32 cellular contexts compared by ENCODE assay signal in the genomic region with DNA sequence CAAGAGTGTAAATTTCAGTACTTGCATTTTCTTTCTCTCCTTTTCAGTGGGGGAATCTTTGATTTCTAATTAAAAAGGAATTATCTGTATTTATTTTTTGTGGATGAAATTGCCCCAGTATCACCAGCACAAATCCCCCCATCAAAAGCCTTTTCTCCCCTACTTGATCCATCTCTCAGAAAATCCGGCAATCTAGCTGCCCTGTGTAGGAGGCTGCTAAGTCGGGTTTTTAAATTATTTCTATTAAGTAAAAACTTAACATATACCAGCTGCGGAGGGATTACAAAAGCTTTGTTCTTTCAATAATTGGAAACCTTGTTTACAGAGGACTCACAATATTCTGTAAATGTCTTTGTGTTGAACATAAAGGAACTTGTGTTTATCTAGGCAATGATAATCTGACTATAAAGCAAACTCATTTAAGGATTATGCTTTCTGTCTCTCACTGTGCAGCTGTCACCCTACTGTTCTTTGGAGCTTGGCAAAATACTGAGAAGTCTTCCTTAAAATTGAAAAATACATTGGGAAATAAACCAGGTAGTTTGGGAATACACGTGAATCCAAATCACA.
DNase-seq lines count a peak whose midpoint lies in the region; ATAC-seq lines count a peak whose summit lies in the region.
"Had no signal": no experiment of that assay in that cellular context is flagged by ENCODE, and none has a peak within 500 bp of the region (broad histone marks: within the 10 kb centered on the region; RNA-seq: fewer than 3 reads in every experiment).

No MANE protein-coding gene starts in this region.

- H3K27me3 ChIP-seq in HAP-1 (ENCODE audit: low read depth), result peaks cover 12% of the 10 kb centered on the region
- H3K27me3 ChIP-seq: body of pancreas, sigmoid colon, stomach, tibial artery had no signal

- in situ Hi-C loops in HAP-1 (cut with MboI; ENCODE audit: low sequenced_read_pairs), result no loop called here

- DNase-seq in COR-L47 (lab: John Stamatoyannopoulos, UW) (peak; percentile 75), HAP-1 (ENCODE audit: low spot score in 2 of 2) (peak; percentile 57 to 98), NCI-H748 (lab: John Stamatoyannopoulos, UW; ENCODE audit: unreplicated experiment) (peak; percentile 90), left colon (no peak), GF-D8 (lab: John Stamatoyannopoulos, UW) (no peak), COLO668 (lab: John Stamatoyannopoulos, UW; ENCODE audit: unreplicated experiment) (no peak)
- DNase-seq: activated CD4-positive, alpha-beta memory T cell treated with anti-CD3 and anti-CD28 coated beads, Interleukin-2, amount 10 ng/mL, durations not matched to agents 7 days and 5 days; activated CD4-positive, alpha-beta T cell treated with anti-CD3 and anti-CD28 coated beads for 1 hour; activated naive CD4-positive, alpha-beta T cell treated with anti-CD3 and anti-CD28 coated beads, Interleukin-2, amount 50 U/mL, for 16 hours; body of pancreas; CD8-positive, alpha-beta memory T cell; cerebellar nuclear complex; dermis blood vessel endothelial cell; H9; islet precursor cell; KG1; left ventricle myocardium superior; naive thymus-derived CD4-positive, alpha-beta T cell; NCI-H1417 treated with DMSO at 0.1 percent for 48 hours; NCI-H526 treated with DMSO at 0.1 percent for 48 hours; nucleus accumbens; psoas muscle; RPMI8226; sigmoid colon; stimulated activated CD4-positive, alpha-beta T cell treated with anti-CD3 and anti-CD28 coated beads, Interleukin-12 subunit alpha, Interleukin-12 subunit beta, amount 100 ng/mL, for 4 hours; stimulated activated CD4-positive, alpha-beta T cell treated with anti-CD3 and anti-CD28 coated beads, Interleukin-4, amount 100 ng/mL, for 1 hour; stomach; T-helper 1 cell; tibial artery had no signal

- H3K36me3 ChIP-seq in HAP-1 (replicated peaks), result no peaks in the 10 kb centered on the region
- H3K36me3 ChIP-seq: sigmoid colon, stomach, tibial artery had no signal

- peaks cover 10% of the 10 kb centered on the region; the same call in 1 of the 2 replicates for H3K9me3 ChIP-seq in HAP-1
- H3K9me3 ChIP-seq: body of pancreas, psoas muscle, sigmoid colon, stomach, tibial artery had no signal

- peaks cover 20% of the 10 kb centered on the region for H3K4me1 ChIP-seq in HAP-1
- H3K4me1 ChIP-seq: psoas muscle, sigmoid colon, stomach, tibial artery had no signal

- H3K4me3 ChIP-seq in HAP-1, result no peak overlapping the region
- H3K4me3 ChIP-seq: body of pancreas, psoas muscle, sigmoid colon, stomach, tibial artery had no signal

- peak; percentile 58 for ATAC-seq in left colon
- no peak for ATAC-seq in HG03108 (IDR thresholded peaks at IDR 0.05; ENCODE audit: unreplicated experiment)
- ATAC-seq: activated T-helper 17 cell treated with anti-CD3 and anti-CD28 coated beads, Interleukin-2, amount 50 U/mL, for 72 hours; body of pancreas; esophagus mucosa; left ventricle myocardium superior; naive thymus-derived CD4-positive, alpha-beta T cell; psoas muscle had no signal

- intact Hi-C loops in left colon (cut with DNase I, micrococcal nuclease), result no loop called here

Comparison
In these comparisons a context has a peak if more than half of its experiments do, and no peak if none do; other contexts are left out.
1. DNase-seq: peak in COR-L47 (single experiment), HAP-1 (2 of 2) and NCI-H748 (single experiment); none in left colon (0 of 2), GF-D8 (single experiment) and COLO668 (single experiment).